ENCODE assay signal across 40 cellular contexts in genomic region chr14:89823732-89824131, GRCh38.
"Had no signal": no experiment of that assay in that cellular context is flagged by ENCODE, and none has a peak within 500 bp of the region (broad histone marks: within the 10 kb centered on the region; RNA-seq: fewer than 3 reads in every experiment).

No MANE protein-coding gene starts in this region.

- DNase-seq: activated CD4-positive, alpha-beta T cell treated with anti-CD3 and anti-CD28 coated beads for 1 hour; activated CD4-positive, alpha-beta T cell treated with anti-CD3 and anti-CD28 coated beads for 36 hours; activated CD4-positive, alpha-beta T cell treated with anti-CD3 and anti-CD28 coated beads for 48 hours; activated CD4-positive, alpha-beta T cell treated with anti-CD3 and anti-CD28 coated beads, Interleukin-2, amount 10 ng/mL, durations not matched to agents 7 days and 5 days; activated CD4-positive, alpha-beta T cell treated with anti-CD3 and anti-CD28 coated beads, Interleukin-2, amount 50 U/mL, for 48 hours; activated CD4-positive, CD25-positive, alpha-beta regulatory T cell; activated CD8-positive, alpha-beta memory T cell treated with anti-CD3 and anti-CD28 coated beads, Interleukin-2, amount 50 U/mL, for 4 hours; activated CD8-positive, alpha-beta T cell treated with anti-CD3 and anti-CD28 coated beads for 36 hours; activated effector memory CD4-positive, alpha-beta T cell treated with anti-CD3 and anti-CD28 coated beads, Interleukin-2, amount 50 U/mL, for 16 hours; activated gamma-delta T cell treated with Interleukin-2 at 50 U/mL for 16 hours; activated naive CD4-positive, alpha-beta T cell; activated naive CD4-positive, alpha-beta T cell treated with anti-CD3 and anti-CD28 coated beads for 36 hours; activated naive CD4-positive, alpha-beta T cell treated with anti-CD3 and anti-CD28 coated beads, Interleukin-2, amount 50 U/mL, for 16 hours; activated naive CD8-positive, alpha-beta T cell treated with anti-CD3 and anti-CD28 coated beads for 36 hours; activated T-cell treated with anti-CD3 and anti-CD28 coated beads for 4 hours; activated T-cell treated with anti-CD3 and anti-CD28 coated beads, Interleukin-2, amount 50 U/mL, for 1 hour; activated T-cell treated with anti-CD3 and anti-CD28 coated beads, Interleukin-2, amount 50 U/mL, for 4 hours; activated T-cell treated with anti-CD3 and anti-CD28 coated beads, Interleukin-2, amount 50 U/mL, for 72 hours; adrenal gland; amygdala; anterior cingulate cortex; caudate nucleus; cerebellar nuclear complex; T-helper 2 cell; T-helper 9 cell; WERI-Rb-1 had no signal

- H3K4me3 ChIP-seq: adrenal gland, ascending aorta, cardiac muscle cell, coronary artery had no signal

- H3K36me3 ChIP-seq: adrenal gland, ascending aorta, cardiac muscle cell, WERI-Rb-1 had no signal

- H3K4me1 Mint-ChIP-seq: activated CD4-positive, alpha-beta T cell treated with anti-CD3 and anti-CD28 coated beads for 36 hours; activated CD4-positive, alpha-beta T cell treated with anti-CD3 and anti-CD28 coated beads, Interleukin-2, amount 10 ng/mL, durations not matched to agents 7 days and 5 days; activated naive CD8-positive, alpha-beta T cell treated with anti-CD3 and anti-CD28 coated beads for 36 hours; activated T-helper 17 cell treated with anti-CD3 and anti-CD28 coated beads, Interleukin-2, amount 50 U/mL, for 72 hours; central memory CD8-positive, alpha-beta T cell; WTC11 had no signal

- H3K27me3 Mint-ChIP-seq: activated naive CD8-positive, alpha-beta T cell treated with anti-CD3 and anti-CD28 coated beads for 36 hours; brain had no signal

- H3K27ac ChIP-seq: adrenal gland, ascending aorta, cardiac muscle cell, coronary artery, WERI-Rb-1 had no signal

- H3K27ac Mint-ChIP-seq: activated CD4-positive, alpha-beta T cell treated with anti-CD3 and anti-CD28 coated beads for 36 hours; activated CD4-positive, alpha-beta T cell treated with anti-CD3 and anti-CD28 coated beads, Interleukin-2, amount 10 ng/mL, durations not matched to agents 7 days and 5 days; activated CD8-positive, alpha-beta T cell treated with anti-CD3 and anti-CD28 coated beads for 36 hours; activated naive CD4-positive, alpha-beta T cell treated with anti-CD3 and anti-CD28 coated beads for 36 hours; activated naive CD4-positive, alpha-beta T cell treated with anti-CD3 and anti-CD28 coated beads, Interleukin-2, amount 50 U/mL, for 72 hours; activated naive CD8-positive, alpha-beta T cell treated with anti-CD3 and anti-CD28 coated beads for 36 hours; activated T-cell treated with anti-CD3 and anti-CD28 coated beads, Interleukin-2, amount 50 U/mL, for 72 hours; activated T-helper 1 cell treated with anti-CD3 and anti-CD28 coated beads, Interleukin-12 subunit alpha, Interleukin-12 subunit beta, Interleukin-2, Interleukin-4 antibody, amounts not matched to agents 30 ng/mL and 10 ng/mL and 1 ng/mL, durations not matched to agents 14 hours and 24 hours and 36 hours; activated T-helper 17 cell treated with anti-CD3 and anti-CD28 coated beads, Interleukin-2, amount 50 U/mL, for 72 hours; brain; T-helper 1 cell treated with Interleukin-12 subunit alpha and Interleukin-12 subunit beta and Interleukin-4 antibody, amounts not matched to agents 30 μg/mL and 1 μg/mL, for 36 hours; T-helper 2 cell treated with Interferon-gamma antibody and Interleukin-4, amounts not matched to agents 5 μg/mL and 100 μg/mL, for 36 hours; WTC11 had no signal

- H3K27me3 ChIP-seq: adrenal gland, ascending aorta, cardiac muscle cell had no signal

- ATAC-seq: activated CD4-positive, alpha-beta T cell treated with anti-CD3 and anti-CD28 coated beads for 36 hours; activated CD4-positive, CD25-positive, alpha-beta regulatory T cell treated with anti-CD3 and anti-CD28 coated beads, Interleukin-2, amount 50 U/mL, for 24 hours; activated CD8-positive, alpha-beta T cell treated with anti-CD3 and anti-CD28 coated beads for 36 hours; activated naive CD4-positive, alpha-beta T cell treated with anti-CD3 and anti-CD28 coated beads, Interleukin-2, amount 50 U/mL, for 72 hours; activated T-cell treated with anti-CD3 and anti-CD28 coated beads, Interleukin-2, amount 50 U/mL, for 4 hours; activated T-cell treated with anti-CD3 and anti-CD28 coated beads, Interleukin-2, amount 50 U/mL, for 72 hours; activated T-helper 17 cell treated with anti-CD3 and anti-CD28 coated beads, Interleukin-2, amount 50 U/mL, for 72 hours; WTC11 had no signal

- FAIRE-seq: bronchial epithelial cell, TTC549 had no signal

- H3K4me1 ChIP-seq: adrenal gland, ascending aorta had no signal

- H3K4me3 Mint-ChIP-seq: activated CD4-positive, alpha-beta T cell treated with anti-CD3 and anti-CD28 coated beads for 36 hours; activated CD4-positive, alpha-beta T cell treated with anti-CD3 and anti-CD28 coated beads, Interleukin-2, amount 10 ng/mL, durations not matched to agents 7 days and 5 days; activated CD8-positive, alpha-beta T cell treated with anti-CD3 and anti-CD28 coated beads for 36 hours; activated naive CD4-positive, alpha-beta T cell treated with anti-CD3 and anti-CD28 coated beads for 36 hours; activated naive CD8-positive, alpha-beta T cell treated with anti-CD3 and anti-CD28 coated beads for 36 hours; activated T-cell treated with anti-CD3 and anti-CD28 coated beads, Interleukin-2, amount 50 U/mL, for 4 hours; activated T-cell treated with anti-CD3 and anti-CD28 coated beads, Interleukin-2, amount 50 U/mL, for 72 hours; activated T-helper 1 cell treated with anti-CD3 and anti-CD28 coated beads, Interleukin-12 subunit alpha, Interleukin-12 subunit beta, Interleukin-2, Interleukin-4 antibody, amounts not matched to agents 30 ng/mL and 10 ng/mL and 1 ng/mL, durations not matched to agents 14 hours and 24 hours and 36 hours; activated T-helper 17 cell treated with anti-CD3 and anti-CD28 coated beads, Interleukin-2, amount 50 U/mL, for 72 hours; brain; central memory CD8-positive, alpha-beta T cell; T-helper 1 cell treated with Interleukin-12 subunit alpha and Interleukin-12 subunit beta and Interleukin-4 antibody, amounts not matched to agents 30 μg/mL and 1 μg/mL, for 36 hours; T-helper 2 cell treated with Interferon-gamma antibody and Interleukin-4, amounts not matched to agents 5 μg/mL and 100 μg/mL, for 36 hours; WTC11 had no signal
